Comparison of ENCODE assay signal across 9 cellular contexts in genomic region chr3:196988241-196989029, GRCh38. TPM values are rescaled to one million over a fixed set of nuclear protein-coding genes. Genes with fewer than 3 reads are reported as not detected.
A peak's percentile ranks its signal among the peaks of the same experiment; 100 is the strongest.
DNase-seq lines count a peak whose midpoint lies in the region; ATAC-seq, FAIRE-seq and TF ChIP-seq lines count a peak whose summit lies in the region.
"Had no signal": no experiment of that assay in that cellular context is flagged by ENCODE, and none has a peak within 500 bp of the region (broad histone marks: within the 10 kb centered on the region; RNA-seq: fewer than 3 reads in every experiment).

No MANE protein-coding gene starts in this region.

- H3K27ac ChIP-seq in OCI-LY3 (ENCODE audit: low read length) (no peak overlapping the region), small intestine (ENCODE audit: low read depth in 1 of 2, low read length in 1 of 2) (peak overlapping the region in 1 of 2 donors; percentile 42), vagina (no peak overlapping the region)
- H3K27ac ChIP-seq: KMS-11 had no signal

- H2AFZ ChIP-seq in OCI-LY3 (ENCODE audit: low read depth, low read length), result peak overlapping the region; percentile 51; the same call in 1 of the 2 replicates

- FAIRE-seq in small intestine (lab: Jason Lieb, UNC), result no peak

- H3K4me2 ChIP-seq in OCI-LY3 (ENCODE audit: low read length), result peak overlapping the region; percentile 28
- H3K4me2 ChIP-seq: KMS-11 had no signal

- intact Hi-C loops in vagina (cut with DNase I), result no loop called here

- ATAC-seq in HG02642 (IDR thresholded peaks at IDR 0.05; ENCODE audit: poor library complexity, unreplicated experiment), result no peak

- no peak for TF ChIP-seq POLR2A in vagina (IDR thresholded peaks at IDR 0.05)

- no peak overlapping the region for H3K9ac ChIP-seq in OCI-LY3 (ENCODE audit: low read length)
- H3K9ac ChIP-seq: KMS-11 had no signal

- H3K4me3 ChIP-seq in OCI-LY3 (ENCODE audit: low read length) (no peak overlapping the region), fibroblast of mammary gland (ENCODE audit: control insufficient read depth, low read depth, low read length) (no peak overlapping the region), small intestine (ENCODE audit: low read depth in 1 of 2, low read length in 2 of 2) (no peak overlapping the region), vagina (no peak overlapping the region)

- H3K27me3 ChIP-seq in OCI-LY3 (ENCODE audit: low read depth, low read length) (no peaks in the 10 kb centered on the region), small intestine (ENCODE audit: control insufficient read depth in 2 of 2, insufficient read depth in 2 of 2, low read length in 2 of 2) (no peaks in the 10 kb centered on the region), vagina (no peaks in the 10 kb centered on the region)

- no peaks in the 10 kb centered on the region for H4K20me1 ChIP-seq in OCI-LY3 (ENCODE audit: insufficient read depth, low read length)

- TF ChIP-seq CTCF in OCI-LY3 (IDR thresholded peaks at IDR 0.05; ENCODE audit: low read depth, low read length), result peak; percentile 48
- peak; percentile 1 for TF ChIP-seq CTCF in fibroblast of mammary gland (conservative IDR thresholded peaks at IDR 0.05; ENCODE audit: control insufficient read depth, insufficient read depth, low read depth, low read length)
- TF ChIP-seq CTCF in vagina (IDR thresholded peaks at IDR 0.05), result no peak

- H3K4me1 ChIP-seq in OCI-LY3 (ENCODE audit: low read length) (peaks cover 5% of the 10 kb centered on the region; the same call in 1 of the 2 replicates), small intestine (ENCODE audit: control insufficient read depth in 2 of 2, insufficient read depth in 1 of 2, low read depth in 1 of 2, low read length in 1 of 2) (peaks cover 0 to 8% of the 10 kb centered on the region in 2 donors), vagina (no peaks in the 10 kb centered on the region)

- 18 to 51% (median 37%) methylated on average over 12 of the region's 12 CpGs for WGBS in small intestine, 3 donors

- peaks cover 6% of the 10 kb centered on the region for H3K9me3 ChIP-seq in OCI-LY3 (ENCODE audit: insufficient read depth, low read length)
- no peaks in the 10 kb centered on the region for H3K9me3 ChIP-seq in small intestine (ENCODE audit: control insufficient read depth, low read depth)
- no peaks in the 10 kb centered on the region for H3K9me3 ChIP-seq in vagina

- peaks cover 2% of the 10 kb centered on the region for H3K36me3 ChIP-seq in OCI-LY3 (replicated peaks; ENCODE audit: low read depth, low read length)
- no peaks in the 10 kb centered on the region for H3K36me3 ChIP-seq in small intestine (ENCODE audit: control insufficient read depth in 2 of 2, insufficient read depth in 2 of 2, low read length in 2 of 2)
- no peaks in the 10 kb centered on the region for H3K36me3 ChIP-seq in vagina

- peak; percentile 49 for DNase-seq in NCI-H345 (lab: John Stamatoyannopoulos, UW)
- no peak for DNase-seq in NCI-H345 treated with DMSO at 0.1 percent for 48 hours (lab: John Stamatoyannopoulos, UW; ENCODE audit: unreplicated experiment)
- DNase-seq in fibroblast of mammary gland (ENCODE audit: low read depth), result no peak
- DNase-seq in small intestine, result peak; percentile 90
- no peak for DNase-seq in SIG-M5 treated with dmso at 0.1 percent for 504 hours (lab: John Stamatoyannopoulos, UW; ENCODE audit: unreplicated experiment)
- no peak for DNase-seq in vagina (ENCODE audit: extremely low spot score in 2 of 2)

- no peaks in the 10 kb centered on the region for H3K79me2 ChIP-seq in OCI-LY3 (ENCODE audit: low read length)

RNA-seq across cellular contexts. Expression of gene PIGZ, which starts 19.8 kb away (rescaled TPM):
- 1 to 10 TPM; 1.1 to 3.6 (median 2.3) TPM for polyA plus RNA-seq in small intestine
- total RNA-seq in vagina, result 9.8 TPM

RNA-seq across cellular contexts. Expression of gene MELTF, which starts 41.2 kb away (rescaled TPM):
- polyA plus RNA-seq in small intestine, result 1 to 10 TPM; 6.5 to 9.8 (median 7.0) TPM
- 23.6 TPM for total RNA-seq in vagina

RNA-seq across cellular contexts. Expression of gene NCBP2, which starts 46.1 kb away (rescaled TPM):
- polyA plus RNA-seq in small intestine, result 10 to 100 TPM; 28.6 to 45.3 (median 30.9) TPM
- 25.8 TPM for total RNA-seq in vagina

Comparison
In these comparisons a context has a peak if more than half of its experiments do, and no peak if none do; other contexts are left out.
1. DNase-seq: peak in NCI-H345 (single experiment) and small intestine (single experiment); none in NCI-H345 treated with DMSO at 0.1 percent for 48 hours (single experiment), fibroblast of mammary gland (single experiment), SIG-M5 treated with dmso at 0.1 percent for 504 hours (single experiment) and vagina (0 of 2).
2. CTCF ChIP-seq: peak in OCI-LY3 (single experiment) and fibroblast of mammary gland (single experiment); none in vagina (0 of 3).